10 cellular contexts compared by ENCODE assay signal in the genomic region with DNA sequence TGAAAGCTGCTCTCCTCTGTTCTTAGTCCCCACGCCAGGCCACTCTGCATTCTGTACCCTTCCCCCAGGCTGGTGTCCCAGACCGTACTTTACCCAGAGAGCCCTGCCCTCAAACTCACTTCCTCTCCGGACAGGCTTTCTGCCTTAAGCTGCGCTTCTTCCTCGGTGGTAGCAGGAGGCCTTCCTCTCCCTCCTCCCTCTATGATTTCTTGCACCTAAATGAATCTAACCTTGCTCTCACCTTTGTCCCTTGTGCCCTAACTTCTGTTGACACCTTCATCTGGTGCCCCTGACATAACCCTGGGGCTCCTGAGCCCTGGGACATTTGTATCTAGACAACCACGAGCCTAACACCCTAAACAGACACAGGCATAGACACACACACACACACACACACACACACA. TPM values are rescaled to one million over a fixed set of nuclear protein-coding genes. Genes with fewer than 3 reads are reported as not detected.
A peak's percentile ranks its signal among the peaks of the same experiment; 100 is the strongest.
DNase-seq lines count a peak whose midpoint lies in the region; ATAC-seq, FAIRE-seq and TF ChIP-seq lines count a peak whose summit lies in the region.
"Had no signal": no experiment of that assay in that cellular context is flagged by ENCODE, and none has a peak within 500 bp of the region (broad histone marks: within the 10 kb centered on the region; RNA-seq: fewer than 3 reads in every experiment).

No MANE protein-coding gene starts in this region.

- DNase-seq in activated CD4-positive, CD25-positive, alpha-beta regulatory T cell (lab: John Stamatoyannopoulos, UW), result no peak
- DNase-seq in NB4 (ENCODE audit: low read depth) (peak; percentile 37), colonic mucosa (no peak), small intestine (peak; percentile 52), GM10266 (ENCODE audit: extremely low spot score) (no peak), NCI-H1105 (lab: John Stamatoyannopoulos, UW) (no peak)
- DNase-seq: cerebellar nuclear complex had no signal

- no peaks in the 10 kb centered on the region for H3K36me3 ChIP-seq in colonic mucosa
- no peaks in the 10 kb centered on the region for H3K36me3 ChIP-seq in small intestine (ENCODE audit: control insufficient read depth in 2 of 2, insufficient read depth in 2 of 2, low read length in 2 of 2)

- H3K4me3 ChIP-seq in NB4 (ENCODE audit: low read depth, low read length) (no peak overlapping the region), colonic mucosa (no peak overlapping the region), small intestine (ENCODE audit: low read depth in 1 of 2, low read length in 2 of 2) (no peak overlapping the region)

- intact Hi-C loops in colonic mucosa (cut with DNase I), result no loop called here

- H3K27ac ChIP-seq in colonic mucosa (no peak overlapping the region), small intestine (ENCODE audit: low read depth in 1 of 2, low read length in 1 of 2) (peak overlapping the region; percentile 15 to 72)

- TF ChIP-seq CTCF in NB4 (IDR thresholded peaks at IDR 0.05; ENCODE audit: low read depth, low read length), result no peak
- TF ChIP-seq CTCF in colonic mucosa (IDR thresholded peaks at IDR 0.05), result no peak
- no peak for TF ChIP-seq CTCF in GM10266 (IDR thresholded peaks at IDR 0.05; ENCODE audit: control insufficient read depth, insufficient read depth, low read depth, missing control alignments)

- no peak for TF ChIP-seq POLR2A in NB4 (IDR thresholded peaks at IDR 0.05; ENCODE audit: extremely low read depth, insufficient read length)

- H3K4me1 ChIP-seq in colonic mucosa (no peaks in the 10 kb centered on the region), small intestine (ENCODE audit: control insufficient read depth in 2 of 2, insufficient read depth in 1 of 2, low read depth in 1 of 2, low read length in 1 of 2) (no peaks in the 10 kb centered on the region)

- H3K27me3 ChIP-seq in colonic mucosa (no peaks in the 10 kb centered on the region), small intestine (ENCODE audit: control insufficient read depth in 2 of 2, insufficient read depth in 2 of 2, low read length in 2 of 2) (no peaks in the 10 kb centered on the region)

- ATAC-seq in activated CD4-positive, CD25-positive, alpha-beta regulatory T cell treated with anti-CD3 and anti-CD28 coated beads, Interleukin-2, amount 50 U/mL, for 24 hours, result peak; percentile 21 to 29
- ATAC-seq in GM19467 (IDR thresholded peaks at IDR 0.05; ENCODE audit: unreplicated experiment), result no peak

- peak overlapping the region; percentile 35 to 53 for H3K9ac ChIP-seq in colonic mucosa (ENCODE audit: low read depth in 2 of 2, low read length in 2 of 2)

- H3K9me3 ChIP-seq in colonic mucosa, result no peaks in the 10 kb centered on the region
- H3K9me3 ChIP-seq in small intestine (ENCODE audit: control insufficient read depth, low read depth), result no peaks in the 10 kb centered on the region

- 30 to 38% (median 33%) methylated on average over 6 of the region's 6 CpGs for WGBS in small intestine, 3 donors

- no peak for FAIRE-seq in small intestine (lab: Jason Lieb, UNC)
- FAIRE-seq: A204.1 had no signal

RNA-seq across cellular contexts. Expression of a gene that starts 29.6 kb away (rescaled TPM):
- under 1 TPM; 0.25 to 0.45 TPM for total RNA-seq in colonic mucosa
- 1 to 10 TPM in 2 of 3 donors, not detected in 1; 1.9 to 4.6 TPM for polyA plus RNA-seq in small intestine

Comparison
In these comparisons a context has a peak if more than half of its experiments do, and no peak if none do; other contexts are left out.
1. DNase-seq: peak in NB4 (single experiment) and small intestine (single experiment); none in activated CD4-positive, CD25-positive, alpha-beta regulatory T cell (0 of 4), colonic mucosa (single experiment), GM10266 (single experiment) and NCI-H1105 (single experiment).